ENCODE assay signal across 8 cellular contexts in the genomic region with DNA sequence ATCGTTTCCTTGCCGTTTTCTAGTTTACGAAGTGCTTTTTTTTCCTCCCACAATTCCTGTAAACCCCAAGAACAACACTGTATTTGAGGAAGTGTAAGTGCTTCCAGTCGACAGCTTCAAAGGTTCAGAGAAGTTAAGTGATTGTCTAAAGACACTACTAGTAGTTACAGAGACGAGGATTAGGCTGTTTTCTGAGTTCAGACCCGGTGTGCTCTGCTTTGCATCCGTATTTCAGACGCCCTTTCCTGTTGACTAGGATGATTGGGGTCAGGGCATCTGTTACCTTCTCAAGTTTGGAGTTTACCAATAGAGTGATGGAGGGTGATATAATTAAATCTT. TPM values are rescaled to one million over a fixed set of nuclear protein-coding genes. Genes with fewer than 3 reads are reported as not detected.
DNase-seq lines count a peak whose midpoint lies in the region; ATAC-seq, FAIRE-seq and TF ChIP-seq lines count a peak whose summit lies in the region.

No MANE protein-coding gene starts in this region.

- H3K27ac Mint-ChIP-seq in activated T-cell treated with anti-CD3 and anti-CD28 coated beads, Interleukin-2, amount 50 U/mL, for 24 hours, result peak overlapping the region; percentile 98
- H3K27ac Mint-ChIP-seq in activated naive CD8-positive, alpha-beta T cell treated with anti-CD3 and anti-CD28 coated beads for 36 hours, result peak overlapping the region; percentile 98

- H3K4me3 ChIP-seq in HepG2 (replicated peaks in 1 of 3; ENCODE audit: insufficient read depth in 1 of 3, low read depth in 2 of 3, low read length in 3 of 3), result peak overlapping the region; percentile 76 to 90 (median 82)
- peak overlapping the region; percentile 60 to 65 for H3K4me3 ChIP-seq in tibial artery

- WGBS in HepG2 (ENCODE audit: low lambda C conversion rate), result under 1% methylated on average over 8 of the region's 8 CpGs

- BruUV-seq in HepG2 (replicated peaks; lab: Mats Ljungman, UMichigan), result TSS peak; percentile 88

- DNase-seq in activated T-cell treated with anti-CD3 and anti-CD28 coated beads, Interleukin-2, amount 50 U/mL, for 24 hours, result no peak
- DNase-seq in activated T-cell treated with anti-CD3 and anti-CD28 coated beads for 4 hours, result no peak
- no peak for DNase-seq in activated naive CD8-positive, alpha-beta T cell treated with anti-CD3 and anti-CD28 coated beads for 36 hours
- no peak for DNase-seq in HepG2 (ENCODE audit: low spot score)
- no peak for DNase-seq in tibial artery
- no peak for DNase-seq in posterior vena cava (ENCODE audit: low spot score)
- no peak for DNase-seq in 8988T

- TF ChIP-seq POLR2A in HepG2 (IDR thresholded peaks at IDR 0.05; ENCODE audit: insufficient read depth in 1 of 2, low read depth in 2 of 2, low read length in 2 of 2), result no peak

- H3K9me3 ChIP-seq in HepG2 (ENCODE audit: low read length), result no peaks in the 10 kb centered on the region
- H3K9me3 ChIP-seq in tibial artery, result no peaks in the 10 kb centered on the region

- H3K36me3 ChIP-seq in HepG2 (replicated peaks in 1 of 2; ENCODE audit: control insufficient read depth in 1 of 2, insufficient read depth in 2 of 2, low read length in 2 of 2), result peaks cover 11 to 22% of the 10 kb centered on the region in 2 experiments
- peaks cover 30 to 39% (median 36%) of the 10 kb centered on the region in 3 donors for H3K36me3 ChIP-seq in tibial artery

- no peak for TF ChIP-seq RAD21 in HepG2 (CRISPR knock-in tag; IDR thresholded peaks at IDR 0.05)

- H2AFZ ChIP-seq in HepG2 (ENCODE audit: low read length), result no peak overlapping the region

- peaks cover 42% of the 10 kb centered on the region for H3K4me1 Mint-ChIP-seq in activated T-cell treated with anti-CD3 and anti-CD28 coated beads, Interleukin-2, amount 50 U/mL, for 24 hours (ENCODE audit: low read depth)
- H3K4me1 Mint-ChIP-seq in activated naive CD8-positive, alpha-beta T cell treated with anti-CD3 and anti-CD28 coated beads for 36 hours, result peaks cover 30% of the 10 kb centered on the region

- H3K4me1 ChIP-seq in HepG2 (ENCODE audit: insufficient read depth, low read length) (peaks cover 18% of the 10 kb centered on the region; the same call in 1 of the 2 replicates), tibial artery (peaks cover 0 to 25% (median 20%) of the 10 kb centered on the region in 4 donors)

- H4K20me1 ChIP-seq in HepG2 (ENCODE audit: insufficient read depth, low read length), result no peaks in the 10 kb centered on the region

- no peaks in the 10 kb centered on the region for H3K9me3 Mint-ChIP-seq in activated T-cell treated with anti-CD3 and anti-CD28 coated beads, Interleukin-2, amount 50 U/mL, for 24 hours
- H3K9me3 Mint-ChIP-seq in activated naive CD8-positive, alpha-beta T cell treated with anti-CD3 and anti-CD28 coated beads for 36 hours, result no peaks in the 10 kb centered on the region

- H3K27me3 Mint-ChIP-seq in activated T-cell treated with anti-CD3 and anti-CD28 coated beads, Interleukin-2, amount 50 U/mL, for 24 hours, result no peaks in the 10 kb centered on the region
- H3K27me3 Mint-ChIP-seq in activated naive CD8-positive, alpha-beta T cell treated with anti-CD3 and anti-CD28 coated beads for 36 hours, result no peaks in the 10 kb centered on the region

- POLR2A ChIA-PET in HepG2 (lab: Yijun Ruan, JAX), result interaction anchor here (2.1 kb wide), 1 partner anchor 9 kb away, joined by 7 read pairs; no protein-coding TSS in a partner anchor

- peak; percentile 37 for FAIRE-seq in HepG2 (lab: Jason Lieb, UNC)

- no peak for ATAC-seq in HepG2
- no peak for ATAC-seq in HG02763 (IDR thresholded peaks at IDR 0.05; ENCODE audit: unreplicated experiment)

- H3K27me3 ChIP-seq in HepG2 (ENCODE audit: control insufficient read depth in 1 of 2, insufficient read depth in 2 of 2, low read length in 2 of 2) (peaks cover 0 to 4% of the 10 kb centered on the region in 2 experiments; a peak in 1 of 5 replicates), tibial artery (no peaks in the 10 kb centered on the region)

- peak overlapping the region; percentile 86 for H3K4me2 ChIP-seq in HepG2 (ENCODE audit: low read depth, low read length)

- H3K9ac ChIP-seq in HepG2 (ENCODE audit: insufficient read depth, low read depth, low read length), result peak overlapping the region; percentile 89

- H3K79me2 ChIP-seq in HepG2 (ENCODE audit: insufficient read depth, low read length), result peaks cover 20% of the 10 kb centered on the region

- TF ChIP-seq EP300 in HepG2 (IDR thresholded peaks at IDR 0.05; ENCODE audit: low read depth in 2 of 2, low read length in 2 of 2) (no peak), HepG2 (CRISPR knock-in tag; IDR thresholded peaks at IDR 0.05; ENCODE audit: borderline replicate concordance) (no peak)

- peak overlapping the region; percentile 50 for H3K27ac ChIP-seq in HepG2 (ENCODE audit: extremely low read length, insufficient read depth, low read length)
- H3K27ac ChIP-seq in tibial artery, result peak overlapping the region; percentile 86 to 88

- CTCF ChIA-PET in HepG2 (lab: Yijun Ruan, JAX; ENCODE audit: low intra/inter-chr PET ratio, low total read pairs), result no interaction called here

- H3K36me3 Mint-ChIP-seq in activated T-cell treated with anti-CD3 and anti-CD28 coated beads, Interleukin-2, amount 50 U/mL, for 24 hours (ENCODE audit: low read depth), result peaks cover 47% of the 10 kb centered on the region
- peaks cover 9% of the 10 kb centered on the region for H3K36me3 Mint-ChIP-seq in activated naive CD8-positive, alpha-beta T cell treated with anti-CD3 and anti-CD28 coated beads for 36 hours

- intact Hi-C loops in HepG2 (cut with micrococcal nuclease; ENCODE audit: unreplicated experiment), result no loop called here
- intact Hi-C loops in tibial artery (cut with DNase I; ENCODE audit: low total_unique reads), result no loop called here
- intact Hi-C loops in posterior vena cava (cut with DNase I), result no loop called here

- TF ChIP-seq CTCF in HepG2 (CRISPR knock-in tag; IDR thresholded peaks at IDR 0.05) (no peak), tibial artery (IDR thresholded peaks at IDR 0.05) (no peak)

- in situ Hi-C loops in HepG2 (cut with HindIII; ENCODE audit: extremely low pct_ligation_motif_present, low pct_unique_long_range_greater_than_20kb), result loop anchor here (25.0 kb wide), 2 partner anchors 629 to 854 kb away; partner anchors contain the start of gene OR5B21

- peak overlapping the region; percentile 97 for H3K4me3 Mint-ChIP-seq in activated T-cell treated with anti-CD3 and anti-CD28 coated beads, Interleukin-2, amount 50 U/mL, for 24 hours
- H3K4me3 Mint-ChIP-seq in activated naive CD8-positive, alpha-beta T cell treated with anti-CD3 and anti-CD28 coated beads for 36 hours, result peak overlapping the region; percentile 100

RNA-seq across cellular contexts. Expression of gene CLP1, which starts 0.4 kb away (rescaled TPM):
- 10 to 100 TPM; 22.0 to 22.2 TPM for total RNA-seq in activated naive CD8-positive, alpha-beta T cell treated with anti-CD3 and anti-CD28 coated beads for 36 hours
- total RNA-seq in HepG2 (2016; rRNA removed; fragmentation: Illumina TruSeq; extraction: Trizol) (24.8 and 41.9 TPM in 2 replicates), posterior vena cava (10 to 100 TPM in 1 of 2 donors, 1 to 10 TPM in 1; 7.6 to 10.3 TPM)
- 4.7 and 5.1 TPM in 2 replicates for total RNA-seq in HepG2 (2016; cell fraction: cytosol; rRNA removed; fragmentation: Illumina TruSeq; extraction: Trizol; ENCODE audit: low read depth)
- total RNA-seq in HepG2 (2016; cell fraction: insoluble cytoplasmic fraction; rRNA removed; fragmentation: Illumina TruSeq; extraction: Trizol), result 26.5 and 41.5 TPM in 2 replicates
- 8.1 and 10.5 TPM in 2 replicates for total RNA-seq in HepG2 (2016; cell fraction: membrane; rRNA removed; fragmentation: Illumina TruSeq; extraction: Trizol)
- 11.3 and 13.5 TPM in 2 replicates for total RNA-seq in HepG2 (2016; cell fraction: nucleus; rRNA removed; fragmentation: Illumina TruSeq; extraction: Trizol)
- 13.3 and 14.6 TPM in 2 replicates for polyA plus RNA-seq in HepG2 (2011; rRNA removed)
- 16.9 and 20.8 TPM in 2 replicates for polyA plus RNA-seq in HepG2 (2011; cell fraction: cytosol; rRNA removed)
- polyA plus RNA-seq in HepG2 (2011; cell fraction: nucleus; rRNA removed), result 10.1 and 10.3 TPM in 2 replicates
- polyA plus RNA-seq in HepG2 (2012), result 9.8 and 13.0 TPM in 2 replicates
- polyA plus RNA-seq in HepG2 (2016; cell fraction: cytosol; fragmentation: Illumina TruSeq; extraction: Trizol; ENCODE audit: low read depth), result 1.6 and 1.8 TPM in 2 replicates
- 30.1 and 32.4 TPM in 2 replicates for polyA plus RNA-seq in HepG2 (2016; cell fraction: insoluble cytoplasmic fraction; fragmentation: Illumina TruSeq; extraction: Trizol; ENCODE audit: low read depth)
- 3.0 and 3.8 TPM in 2 replicates for polyA plus RNA-seq in HepG2 (2016; cell fraction: membrane; fragmentation: Illumina TruSeq; extraction: Trizol; ENCODE audit: low read depth)
- 14.5 and 16.1 TPM in 2 replicates for polyA plus RNA-seq in HepG2 (2016; cell fraction: nucleus; fragmentation: Illumina TruSeq; extraction: Trizol; ENCODE audit: insufficient read depth, low read depth)
- polyA minus RNA-seq in HepG2 (2011; rRNA and poly(A)+ RNA removed; ENCODE audit: low replicate concordance), result 25.6 and 33.0 TPM in 2 replicates
- polyA minus RNA-seq in HepG2 (2011; cell fraction: cytosol; rRNA and poly(A)+ RNA removed), result 7.0 and 7.7 TPM in 2 replicates
- 4.4 and 5.3 TPM in 2 replicates for polyA minus RNA-seq in HepG2 (2011; cell fraction: nucleus; rRNA and poly(A)+ RNA removed)

RNA-seq across cellular contexts. Expression of gene YPEL4, which starts 8.3 kb away (rescaled TPM):
- total RNA-seq in activated naive CD8-positive, alpha-beta T cell treated with anti-CD3 and anti-CD28 coated beads for 36 hours, result under 1 TPM; 0.38 to 0.56 TPM
- not detected in 2 replicates for total RNA-seq in HepG2 (2016; rRNA removed; fragmentation: Illumina TruSeq; extraction: Trizol)
- total RNA-seq in HepG2 (2016; cell fraction: cytosol; rRNA removed; fragmentation: Illumina TruSeq; extraction: Trizol; ENCODE audit: low read depth), result not detected in 2 replicates
- not detected in 2 replicates for total RNA-seq in HepG2 (2016; cell fraction: insoluble cytoplasmic fraction; rRNA removed; fragmentation: Illumina TruSeq; extraction: Trizol)
- total RNA-seq in HepG2 (2016; cell fraction: membrane; rRNA removed; fragmentation: Illumina TruSeq; extraction: Trizol), result not detected in 2 replicates
- total RNA-seq in HepG2 (2016; cell fraction: nucleus; rRNA removed; fragmentation: Illumina TruSeq; extraction: Trizol), result not detected in 2 replicates
- polyA plus RNA-seq in HepG2 (2011; rRNA removed), result 0.04 TPM in 1 of 2 replicates, not detected in the other
- polyA plus RNA-seq in HepG2 (2011; cell fraction: cytosol; rRNA removed), result 0.05 TPM in 1 of 2 replicates, not detected in the other
- 0.10 TPM in 1 of 2 replicates, not detected in the other for polyA plus RNA-seq in HepG2 (2011; cell fraction: nucleus; rRNA removed)
- polyA plus RNA-seq in HepG2 (2012), result 0.17 and 0.20 TPM in 2 replicates
- polyA plus RNA-seq in HepG2 (2016; cell fraction: cytosol; fragmentation: Illumina TruSeq; extraction: Trizol; ENCODE audit: low read depth), result not detected in 2 replicates
- polyA plus RNA-seq in HepG2 (2016; cell fraction: insoluble cytoplasmic fraction; fragmentation: Illumina TruSeq; extraction: Trizol; ENCODE audit: low read depth), result not detected in 2 replicates
- not detected in 2 replicates for polyA plus RNA-seq in HepG2 (2016; cell fraction: membrane; fragmentation: Illumina TruSeq; extraction: Trizol; ENCODE audit: low read depth)
- not detected in 2 replicates for polyA plus RNA-seq in HepG2 (2016; cell fraction: nucleus; fragmentation: Illumina TruSeq; extraction: Trizol; ENCODE audit: insufficient read depth, low read depth)
- polyA minus RNA-seq in HepG2 (2011; rRNA and poly(A)+ RNA removed; ENCODE audit: low replicate concordance), result not detected in 2 replicates
- polyA minus RNA-seq in HepG2 (2011; cell fraction: cytosol; rRNA and poly(A)+ RNA removed), result not detected in 2 replicates
- not detected in 2 replicates for polyA minus RNA-seq in HepG2 (2011; cell fraction: nucleus; rRNA and poly(A)+ RNA removed)
- 1 to 10 TPM in 1 of 2 donors, under 1 TPM in 1; 0.33 to 1.3 TPM for total RNA-seq in posterior vena cava

RNA-seq across cellular contexts. Expression of gene ZDHHC5, which starts 9.9 kb away (rescaled TPM):
- total RNA-seq in activated naive CD8-positive, alpha-beta T cell treated with anti-CD3 and anti-CD28 coated beads for 36 hours, result 10 to 100 TPM; 74.0 to 78.6 TPM
- total RNA-seq in HepG2 (2016; rRNA removed; fragmentation: Illumina TruSeq; extraction: Trizol) (20.3 and 26.6 TPM in 2 replicates), posterior vena cava (10 to 100 TPM; 49.7 to 58.0 TPM)
- 6.3 and 6.7 TPM in 2 replicates for total RNA-seq in HepG2 (2016; cell fraction: cytosol; rRNA removed; fragmentation: Illumina TruSeq; extraction: Trizol; ENCODE audit: low read depth)
- total RNA-seq in HepG2 (2016; cell fraction: insoluble cytoplasmic fraction; rRNA removed; fragmentation: Illumina TruSeq; extraction: Trizol), result 18.8 and 25.9 TPM in 2 replicates
- total RNA-seq in HepG2 (2016; cell fraction: membrane; rRNA removed; fragmentation: Illumina TruSeq; extraction: Trizol), result 19.1 and 20.9 TPM in 2 replicates
- total RNA-seq in HepG2 (2016; cell fraction: nucleus; rRNA removed; fragmentation: Illumina TruSeq; extraction: Trizol), result 28.7 and 30.0 TPM in 2 replicates
- polyA plus RNA-seq in HepG2 (2011; rRNA removed), result 34.0 and 42.4 TPM in 2 replicates
- 27.4 and 33.9 TPM in 2 replicates for polyA plus RNA-seq in HepG2 (2011; cell fraction: cytosol; rRNA removed)
- polyA plus RNA-seq in HepG2 (2011; cell fraction: nucleus; rRNA removed), result 28.1 and 30.8 TPM in 2 replicates
- polyA plus RNA-seq in HepG2 (2012), result 20.6 and 23.1 TPM in 2 replicates
- 3.1 and 3.8 TPM in 2 replicates for polyA plus RNA-seq in HepG2 (2016; cell fraction: cytosol; fragmentation: Illumina TruSeq; extraction: Trizol; ENCODE audit: low read depth)
- 19.0 and 21.5 TPM in 2 replicates for polyA plus RNA-seq in HepG2 (2016; cell fraction: insoluble cytoplasmic fraction; fragmentation: Illumina TruSeq; extraction: Trizol; ENCODE audit: low read depth)
- polyA plus RNA-seq in HepG2 (2016; cell fraction: membrane; fragmentation: Illumina TruSeq; extraction: Trizol; ENCODE audit: low read depth), result 11.4 and 13.6 TPM in 2 replicates
- polyA plus RNA-seq in HepG2 (2016; cell fraction: nucleus; fragmentation: Illumina TruSeq; extraction: Trizol; ENCODE audit: insufficient read depth, low read depth), result 39.9 and 44.1 TPM in 2 replicates
- polyA minus RNA-seq in HepG2 (2011; rRNA and poly(A)+ RNA removed; ENCODE audit: low replicate concordance), result 86.9 and 107 TPM in 2 replicates
- polyA minus RNA-seq in HepG2 (2011; cell fraction: cytosol; rRNA and poly(A)+ RNA removed), result 18.9 and 25.6 TPM in 2 replicates
- polyA minus RNA-seq in HepG2 (2011; cell fraction: nucleus; rRNA and poly(A)+ RNA removed), result 30.5 and 36.2 TPM in 2 replicates

RNA-seq across cellular contexts. Expression of gene MED19, which starts 54.0 kb away (rescaled TPM):
- total RNA-seq in activated naive CD8-positive, alpha-beta T cell treated with anti-CD3 and anti-CD28 coated beads for 36 hours, result 10 to 100 TPM; 13.8 to 14.9 TPM
- total RNA-seq in HepG2 (2016; rRNA removed; fragmentation: Illumina TruSeq; extraction: Trizol), result 13.8 and 15.1 TPM in 2 replicates
- 5.6 and 6.3 TPM in 2 replicates for total RNA-seq in HepG2 (2016; cell fraction: cytosol; rRNA removed; fragmentation: Illumina TruSeq; extraction: Trizol; ENCODE audit: low read depth)
- total RNA-seq in HepG2 (2016; cell fraction: insoluble cytoplasmic fraction; rRNA removed; fragmentation: Illumina TruSeq; extraction: Trizol), result 14.0 and 14.8 TPM in 2 replicates
- 6.4 and 7.4 TPM in 2 replicates for total RNA-seq in HepG2 (2016; cell fraction: membrane; rRNA removed; fragmentation: Illumina TruSeq; extraction: Trizol)
- total RNA-seq in HepG2 (2016; cell fraction: nucleus; rRNA removed; fragmentation: Illumina TruSeq; extraction: Trizol), result 7.7 and 8.9 TPM in 2 replicates
- 12.8 and 12.9 TPM in 2 replicates for polyA plus RNA-seq in HepG2 (2011; rRNA removed)
- polyA plus RNA-seq in HepG2 (2011; cell fraction: cytosol; rRNA removed), result 14.5 and 23.8 TPM in 2 replicates
- 19.1 and 22.0 TPM in 2 replicates for polyA plus RNA-seq in HepG2 (2011; cell fraction: nucleus; rRNA removed)
- polyA plus RNA-seq in HepG2 (2012), result 6.5 and 9.5 TPM in 2 replicates
- polyA plus RNA-seq in HepG2 (2016; cell fraction: cytosol; fragmentation: Illumina TruSeq; extraction: Trizol; ENCODE audit: low read depth), result 5.3 and 6.8 TPM in 2 replicates
- 18.8 and 19.8 TPM in 2 replicates for polyA plus RNA-seq in HepG2 (2016; cell fraction: insoluble cytoplasmic fraction; fragmentation: Illumina TruSeq; extraction: Trizol; ENCODE audit: low read depth)
- 4.9 and 5.2 TPM in 2 replicates for polyA plus RNA-seq in HepG2 (2016; cell fraction: membrane; fragmentation: Illumina TruSeq; extraction: Trizol; ENCODE audit: low read depth)
- polyA plus RNA-seq in HepG2 (2016; cell fraction: nucleus; fragmentation: Illumina TruSeq; extraction: Trizol; ENCODE audit: insufficient read depth, low read depth), result 12.1 and 13.6 TPM in 2 replicates
- polyA minus RNA-seq in HepG2 (2011; rRNA and poly(A)+ RNA removed; ENCODE audit: low replicate concordance), result 6.8 and 11.8 TPM in 2 replicates
- polyA minus RNA-seq in HepG2 (2011; cell fraction: cytosol; rRNA and poly(A)+ RNA removed), result 4.0 and 4.8 TPM in 2 replicates
- polyA minus RNA-seq in HepG2 (2011; cell fraction: nucleus; rRNA and poly(A)+ RNA removed), result 8.8 and 9.9 TPM in 2 replicates
- total RNA-seq in posterior vena cava, result 1 to 10 TPM; 8.6 to 9.8 TPM

RNA-seq across cellular contexts. Expression of gene TMX2, which starts 54.4 kb away (rescaled TPM):
- 10 to 100 TPM; 94.9 to 99.1 TPM for total RNA-seq in activated naive CD8-positive, alpha-beta T cell treated with anti-CD3 and anti-CD28 coated beads for 36 hours
- 67.0 and 129 TPM in 2 replicates for total RNA-seq in HepG2 (2016; rRNA removed; fragmentation: Illumina TruSeq; extraction: Trizol)
- 23.9 and 24.2 TPM in 2 replicates for total RNA-seq in HepG2 (2016; cell fraction: cytosol; rRNA removed; fragmentation: Illumina TruSeq; extraction: Trizol; ENCODE audit: low read depth)
- 67.3 and 132 TPM in 2 replicates for total RNA-seq in HepG2 (2016; cell fraction: insoluble cytoplasmic fraction; rRNA removed; fragmentation: Illumina TruSeq; extraction: Trizol)
- 43.6 and 47.0 TPM in 2 replicates for total RNA-seq in HepG2 (2016; cell fraction: membrane; rRNA removed; fragmentation: Illumina TruSeq; extraction: Trizol)
- 118 and 129 TPM in 2 replicates for total RNA-seq in HepG2 (2016; cell fraction: nucleus; rRNA removed; fragmentation: Illumina TruSeq; extraction: Trizol)
- polyA plus RNA-seq in HepG2 (2011; rRNA removed), result 73.9 and 84.5 TPM in 2 replicates
- 64.6 and 74.4 TPM in 2 replicates for polyA plus RNA-seq in HepG2 (2011; cell fraction: cytosol; rRNA removed)
- polyA plus RNA-seq in HepG2 (2011; cell fraction: nucleus; rRNA removed), result 58.5 and 61.3 TPM in 2 replicates
- polyA plus RNA-seq in HepG2 (2012), result 69.3 and 76.8 TPM in 2 replicates
- 20.9 and 22.1 TPM in 2 replicates for polyA plus RNA-seq in HepG2 (2016; cell fraction: cytosol; fragmentation: Illumina TruSeq; extraction: Trizol; ENCODE audit: low read depth)
- polyA plus RNA-seq in HepG2 (2016; cell fraction: insoluble cytoplasmic fraction; fragmentation: Illumina TruSeq; extraction: Trizol; ENCODE audit: low read depth), result 69.9 and 74.8 TPM in 2 replicates
- 34.0 and 35.7 TPM in 2 replicates for polyA plus RNA-seq in HepG2 (2016; cell fraction: membrane; fragmentation: Illumina TruSeq; extraction: Trizol; ENCODE audit: low read depth)
- 188 and 197 TPM in 2 replicates for polyA plus RNA-seq in HepG2 (2016; cell fraction: nucleus; fragmentation: Illumina TruSeq; extraction: Trizol; ENCODE audit: insufficient read depth, low read depth)
- 143 and 304 TPM in 2 replicates for polyA minus RNA-seq in HepG2 (2011; rRNA and poly(A)+ RNA removed; ENCODE audit: low replicate concordance)
- polyA minus RNA-seq in HepG2 (2011; cell fraction: cytosol; rRNA and poly(A)+ RNA removed), result 56.1 and 60.1 TPM in 2 replicates
- 57.4 and 73.6 TPM in 2 replicates for polyA minus RNA-seq in HepG2 (2011; cell fraction: nucleus; rRNA and poly(A)+ RNA removed)
- total RNA-seq in posterior vena cava, result 10 to 100 TPM; 41.3 to 49.3 TPM
